ENCODE assay signal across 29 cellular contexts in the genomic region with DNA sequence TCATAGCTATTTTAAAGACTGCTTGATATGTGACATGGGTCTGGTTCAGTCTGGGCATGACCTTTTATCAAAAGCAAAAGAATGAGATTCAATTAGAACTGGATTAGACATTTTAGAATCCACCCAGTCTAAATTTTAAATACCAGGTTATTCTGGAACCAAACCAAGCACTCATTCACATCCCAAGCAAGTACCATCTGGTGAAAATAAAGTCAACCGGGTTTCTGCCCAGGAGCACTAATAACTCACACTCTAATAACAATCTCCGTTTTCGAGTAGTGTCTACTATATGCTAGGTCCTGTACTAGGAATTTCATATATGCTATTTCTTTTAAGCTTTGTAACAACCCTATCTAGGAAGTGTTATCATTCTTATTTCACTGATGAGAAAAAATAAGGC.
"Had no signal": no experiment of that assay in that cellular context is flagged by ENCODE, and none has a peak within 500 bp of the region (broad histone marks: within the 10 kb centered on the region; RNA-seq: fewer than 3 reads in every experiment).

No MANE protein-coding gene starts in this region.

- H3K27ac Mint-ChIP-seq: activated naive CD8-positive, alpha-beta T cell treated with anti-CD3 and anti-CD28 coated beads, Interleukin-2, amount 10 ng/mL, durations not matched to agents 7 days and 5 days; activated T-cell treated with anti-CD3 and anti-CD28 coated beads, Interleukin-2, amount 50 U/mL, for 24 hours had no signal

- DNase-seq: activated CD4-positive, alpha-beta T cell treated with anti-CD3 and anti-CD28 coated beads for 1 hour; activated CD4-positive, alpha-beta T cell treated with anti-CD3 and anti-CD28 coated beads for 48 hours; activated CD4-positive, alpha-beta T cell treated with anti-CD3 and anti-CD28 coated beads, Interleukin-2, amount 50 U/mL, for 48 hours; activated CD4-positive, CD25-positive, alpha-beta regulatory T cell; activated effector memory CD4-positive, alpha-beta T cell treated with Interleukin-2 at 50 U/mL for 16 hours; activated naive CD4-positive, alpha-beta T cell treated with anti-CD3 and anti-CD28 coated beads, Interleukin-2, amount 50 U/mL, for 16 hours; activated naive CD8-positive, alpha-beta T cell treated with anti-CD3 and anti-CD28 coated beads, Interleukin-2, amount 10 ng/mL, durations not matched to agents 7 days and 5 days; activated T-cell treated with anti-CD3 and anti-CD28 coated beads, Interleukin-2, amount 50 U/mL, for 24 hours; adrenal gland; body of pancreas; cerebellar nuclear complex; Karpas-422; KBM-7; NCI-H1105; NCI-H1417 treated with DMSO at 0.1 percent for 48 hours; NCI-H1694; NCI-H1930; NCI-H2081 treated with DMSO at 0.1 percent for 48 hours; NCI-H226; NCI-H446 treated with DMSO at 0.1 percent for 48 hours; NCI-H524; NCI-H69; SHP77; SJCRH30; T1000; WERI-Rb-1 had no signal

- H3K27me3 Mint-ChIP-seq: activated naive CD8-positive, alpha-beta T cell treated with anti-CD3 and anti-CD28 coated beads, Interleukin-2, amount 10 ng/mL, durations not matched to agents 7 days and 5 days; activated T-cell treated with anti-CD3 and anti-CD28 coated beads, Interleukin-2, amount 50 U/mL, for 24 hours had no signal

- H3K4me3 Mint-ChIP-seq: activated naive CD8-positive, alpha-beta T cell treated with anti-CD3 and anti-CD28 coated beads, Interleukin-2, amount 10 ng/mL, durations not matched to agents 7 days and 5 days; activated T-cell treated with anti-CD3 and anti-CD28 coated beads, Interleukin-2, amount 50 U/mL, for 24 hours had no signal

- H3K9me3 Mint-ChIP-seq: activated naive CD8-positive, alpha-beta T cell treated with anti-CD3 and anti-CD28 coated beads, Interleukin-2, amount 10 ng/mL, durations not matched to agents 7 days and 5 days; activated T-cell treated with anti-CD3 and anti-CD28 coated beads, Interleukin-2, amount 50 U/mL, for 24 hours had no signal

- ATAC-seq: body of pancreas, Panc1 had no signal

- FAIRE-seq: astrocyte, colon had no signal
